Comparison of ENCODE assay signal across 25 cellular contexts in genomic region chr3:120264963-120265362, GRCh38. TPM values are rescaled to one million over a fixed set of nuclear protein-coding genes. Genes with fewer than 3 reads are reported as not detected.
DNase-seq lines count a peak whose midpoint lies in the region; ATAC-seq, FAIRE-seq and TF ChIP-seq lines count a peak whose summit lies in the region.
"Had no signal": no experiment of that assay in that cellular context is flagged by ENCODE, and none has a peak within 500 bp of the region (broad histone marks: within the 10 kb centered on the region; RNA-seq: fewer than 3 reads in every experiment).

No MANE protein-coding gene starts in this region.

- peaks cover 2% of the 10 kb centered on the region for H3K27me3 ChIP-seq in bronchial epithelial cell (ENCODE audit: control insufficient read depth, insufficient read depth, low read length)
- H3K27me3 ChIP-seq in foreskin keratinocyte = peaks cover 7% of the 10 kb centered on the region
- H3K27me3 ChIP-seq: BE2C, BLaER1 had no signal

- H3K27me3 Mint-ChIP-seq in activated T-cell treated with anti-CD3 and anti-CD28 coated beads, Interleukin-2, amount 50 U/mL, for 72 hours (ENCODE audit: low read depth) = peaks cover 29% of the 10 kb centered on the region
- H3K27me3 Mint-ChIP-seq in activated T-helper 1 cell treated with anti-CD3 and anti-CD28 coated beads, Interleukin-12 subunit alpha, Interleukin-12 subunit beta, Interleukin-2, Interleukin-4 antibody, amounts not matched to agents 30 ng/mL and 10 ng/mL and 1 ng/mL, durations not matched to agents 14 hours and 24 hours and 36 hours (ENCODE audit: insufficient read depth) = peaks cover 7% of the 10 kb centered on the region

- no peak overlapping the region for H3K27ac ChIP-seq in foreskin keratinocyte
- H3K27ac ChIP-seq: BLaER1 had no signal

- H3K9me3 Mint-ChIP-seq in activated T-cell treated with anti-CD3 and anti-CD28 coated beads, Interleukin-2, amount 50 U/mL, for 72 hours = no peaks in the 10 kb centered on the region
- H3K9me3 Mint-ChIP-seq in activated T-helper 1 cell treated with anti-CD3 and anti-CD28 coated beads, Interleukin-12 subunit alpha, Interleukin-12 subunit beta, Interleukin-2, Interleukin-4 antibody, amounts not matched to agents 30 ng/mL and 10 ng/mL and 1 ng/mL, durations not matched to agents 14 hours and 24 hours and 36 hours = no peaks in the 10 kb centered on the region
- H3K9me3 Mint-ChIP-seq: CD4-positive, CD25-positive, alpha-beta regulatory T cell; CD8-positive, alpha-beta memory T cell had no signal

- no peak overlapping the region for H3K4me3 ChIP-seq in bronchial epithelial cell (ENCODE audit: low read depth, low read length)
- H3K4me3 ChIP-seq: BLaER1 had no signal

- peak; percentile 1 for DNase-seq in H4 (ENCODE audit: low spot score)
- peak; percentile 8 for DNase-seq in NCI-H226
- peak; percentile 71 for DNase-seq in bronchial epithelial cell (ENCODE audit: low read depth)
- peak; percentile 34 to 72 for DNase-seq in foreskin keratinocyte
- no peak for DNase-seq in activated T-cell treated with anti-CD3 and anti-CD28 coated beads, Interleukin-2, amount 50 U/mL, for 72 hours
- DNase-seq in COR-L47 (lab: John Stamatoyannopoulos, UW) = no peak
- no peak for DNase-seq in activated T-helper 1 cell treated with anti-CD3 and anti-CD28 coated beads, Interleukin-12 subunit alpha, Interleukin-12 subunit beta, Interleukin-2, Interleukin-4 antibody, amounts not matched to agents 30 ng/mL and 10 ng/mL and 1 ng/mL, durations not matched to agents 14 hours and 24 hours and 36 hours (ENCODE audit: low spot score)
- DNase-seq: 8988T; ACHN; C1 segment of cervical spinal cord; Caco-2; Calu3; CD4-positive, alpha-beta memory T cell; CD4-positive, CD25-positive, alpha-beta regulatory T cell; CD8-positive, alpha-beta memory T cell; GF-D8 had no signal

- H3K36me3 ChIP-seq in bronchial epithelial cell (ENCODE audit: control insufficient read depth, insufficient read depth, low read length) = no peaks in the 10 kb centered on the region
- H3K36me3 ChIP-seq: BE2C, BLaER1 had no signal

- ATAC-seq in foreskin keratinocyte (peak; percentile 82), GM18502 (IDR thresholded peaks at IDR 0.05; ENCODE audit: poor library complexity, unreplicated experiment) (no peak)
- no peak for ATAC-seq in activated T-cell treated with anti-CD3 and anti-CD28 coated beads, Interleukin-2, amount 50 U/mL, for 72 hours (replicated peaks in 1 of 2)

- H3K4me1 ChIP-seq in foreskin keratinocyte = no peaks in the 10 kb centered on the region
- H3K4me1 ChIP-seq: BE2C, BLaER1, Caco-2 had no signal

- no peaks in the 10 kb centered on the region for H3K4me1 Mint-ChIP-seq in activated T-cell treated with anti-CD3 and anti-CD28 coated beads, Interleukin-2, amount 50 U/mL, for 72 hours (ENCODE audit: low read depth)
- H3K4me1 Mint-ChIP-seq in activated T-helper 1 cell treated with anti-CD3 and anti-CD28 coated beads, Interleukin-12 subunit alpha, Interleukin-12 subunit beta, Interleukin-2, Interleukin-4 antibody, amounts not matched to agents 30 ng/mL and 10 ng/mL and 1 ng/mL, durations not matched to agents 14 hours and 24 hours and 36 hours (ENCODE audit: low read depth) = no peaks in the 10 kb centered on the region
- H3K4me1 Mint-ChIP-seq: CD14-positive monocyte; CD4-positive, alpha-beta memory T cell; CD4-positive, CD25-positive, alpha-beta regulatory T cell; CD8-positive, alpha-beta memory T cell had no signal

- intact Hi-C loops in activated T-helper 1 cell treated with anti-CD3 and anti-CD28 coated beads, Interleukin-12 subunit alpha, Interleukin-12 subunit beta, Interleukin-2, Interleukin-4 antibody, amounts not matched to agents 30 ng/mL and 10 ng/mL and 1 ng/mL, durations not matched to agents 14 hours and 24 hours and 36 hours (cut with micrococcal nuclease) = no loop called here

- TF ChIP-seq CTCF in bronchial epithelial cell (IDR thresholded peaks at IDR 0.05; ENCODE audit: insufficient read depth, low read length, severe bottlenecking) (no peak), foreskin keratinocyte (conservative IDR thresholded peaks at IDR 0.05) (no peak)

- no peaks in the 10 kb centered on the region for H3K36me3 Mint-ChIP-seq in activated T-cell treated with anti-CD3 and anti-CD28 coated beads, Interleukin-2, amount 50 U/mL, for 72 hours (ENCODE audit: insufficient read depth in 2 of 2)
- no peaks in the 10 kb centered on the region for H3K36me3 Mint-ChIP-seq in activated T-helper 1 cell treated with anti-CD3 and anti-CD28 coated beads, Interleukin-12 subunit alpha, Interleukin-12 subunit beta, Interleukin-2, Interleukin-4 antibody, amounts not matched to agents 30 ng/mL and 10 ng/mL and 1 ng/mL, durations not matched to agents 14 hours and 24 hours and 36 hours (ENCODE audit: low read depth)
- H3K36me3 Mint-ChIP-seq: CD14-positive monocyte; CD4-positive, alpha-beta memory T cell; CD4-positive, CD25-positive, alpha-beta regulatory T cell had no signal

- FAIRE-seq in bronchial epithelial cell (lab: Jason Lieb, UNC) = no peak
- FAIRE-seq: A204.1, D721Med, G401.6, GM12891, GM18507 had no signal

- no peak overlapping the region for H3K27ac Mint-ChIP-seq in activated T-cell treated with anti-CD3 and anti-CD28 coated beads, Interleukin-2, amount 50 U/mL, for 72 hours
- no peak overlapping the region for H3K27ac Mint-ChIP-seq in activated T-helper 1 cell treated with anti-CD3 and anti-CD28 coated beads, Interleukin-12 subunit alpha, Interleukin-12 subunit beta, Interleukin-2, Interleukin-4 antibody, amounts not matched to agents 30 ng/mL and 10 ng/mL and 1 ng/mL, durations not matched to agents 14 hours and 24 hours and 36 hours
- H3K27ac Mint-ChIP-seq: CD14-positive monocyte; CD4-positive, alpha-beta memory T cell; CD4-positive, CD25-positive, alpha-beta regulatory T cell; CD8-positive, alpha-beta memory T cell had no signal

- H3K4me3 Mint-ChIP-seq in activated T-cell treated with anti-CD3 and anti-CD28 coated beads, Interleukin-2, amount 50 U/mL, for 72 hours = no peak overlapping the region
- H3K4me3 Mint-ChIP-seq in activated T-helper 1 cell treated with anti-CD3 and anti-CD28 coated beads, Interleukin-12 subunit alpha, Interleukin-12 subunit beta, Interleukin-2, Interleukin-4 antibody, amounts not matched to agents 30 ng/mL and 10 ng/mL and 1 ng/mL, durations not matched to agents 14 hours and 24 hours and 36 hours = no peak overlapping the region
- H3K4me3 Mint-ChIP-seq: CD14-positive monocyte; CD4-positive, alpha-beta memory T cell; CD4-positive, CD25-positive, alpha-beta regulatory T cell; CD8-positive, alpha-beta memory T cell had no signal

RNA-seq across cellular contexts. Expression of gene GPR156, which starts 20.1 kb away (rescaled TPM):
- 0.64 and 0.66 TPM in 2 replicates for total RNA-seq in H4 (2014; rRNA removed; shearing (Covaris generic))
- total RNA-seq in bronchial epithelial cell (under 0.01 and 0.13 TPM in 2 replicates), foreskin keratinocyte (0.35 and 0.54 TPM in 2 replicates)
- 0.10 and 0.14 TPM in 2 replicates for polyA plus RNA-seq in foreskin keratinocyte
- total RNA-seq in activated T-cell treated with anti-CD3 and anti-CD28 coated beads, Interleukin-2, amount 50 U/mL, for 72 hours = not detected
- 0.18 TPM in 1 of 2 replicates, not detected in the other for total RNA-seq in activated T-helper 1 cell treated with anti-CD3 and anti-CD28 coated beads, Interleukin-12 subunit alpha, Interleukin-12 subunit beta, Interleukin-2, Interleukin-4 antibody, amounts not matched to agents 30 ng/mL and 10 ng/mL and 1 ng/mL, durations not matched to agents 14 hours and 24 hours and 36 hours
- total RNA-seq: CD4-positive, alpha-beta memory T cell had no signal
- polyA plus RNA-seq: CD14-positive monocyte; CD4-positive, alpha-beta memory T cell; CD4-positive, CD25-positive, alpha-beta regulatory T cell; CD8-positive, alpha-beta memory T cell had no signal

Comparison
In these comparisons a context has a peak if more than half of its experiments do, and no peak if none do; other contexts are left out.
1. DNase-seq: peak in H4 (single experiment), NCI-H226 (single experiment), bronchial epithelial cell (single experiment) and foreskin keratinocyte (2 of 2); none in activated T-cell treated with anti-CD3 and anti-CD28 coated beads, Interleukin-2, amount 50 U/mL, for 72 hours (0 of 2), COR-L47 (single experiment) and activated T-helper 1 cell treated with anti-CD3 and anti-CD28 coated beads, Interleukin-12 subunit alpha, Interleukin-12 subunit beta, Interleukin-2, Interleukin-4 antibody, amounts not matched to agents 30 ng/mL and 10 ng/mL and 1 ng/mL, durations not matched to agents 14 hours and 24 hours and 36 hours (single experiment).